ENCODE assay signal across 8 cellular contexts in genomic region chr13:73058741-73059459, GRCh38. TPM values are rescaled to one million over a fixed set of nuclear protein-coding genes. Genes with fewer than 3 reads are reported as not detected.
DNase-seq lines count a peak whose midpoint lies in the region; ATAC-seq, FAIRE-seq and TF ChIP-seq lines count a peak whose summit lies in the region.

Gene KLF5 (plus strand): TSS chr13:73059005. CDS start chr13:73059328, 323 bp downstream.

- H4K20me1 ChIP-seq in HepG2 (ENCODE audit: insufficient read depth, low read length), result no peaks in the 10 kb centered on the region

- DNase-seq in BJ (ENCODE audit: low read depth), result peak; percentile 74
- DNase-seq in GM19238 (ENCODE audit: insufficient read length, low spot score), result peak; percentile 96
- peak; percentile 82 for DNase-seq in NCI-H510A treated with DMSO at 0.1 percent for 48 hours (lab: John Stamatoyannopoulos, UW)
- peak; percentile 99 for DNase-seq in activated CD4-positive, alpha-beta T cell treated with anti-CD3 and anti-CD28 coated beads, Interleukin-2, amount 10 ng/mL, durations not matched to agents 24 days and 14 days
- peak; percentile 93 for DNase-seq in dedifferentiated amniotic fluid mesenchymal stem cell (ENCODE audit: extremely low spot score)
- DNase-seq in HepG2 (ENCODE audit: low spot score), result peak; percentile 85
- DNase-seq in stimulated activated CD4-positive, alpha-beta T cell treated with anti-CD3 and anti-CD28 coated beads, Interleukin-2, amount 100 ng/mL, for 48 hours, result peak; percentile 94 to 95

- H3K27me3 Mint-ChIP-seq in activated CD4-positive, alpha-beta T cell treated with anti-CD3 and anti-CD28 coated beads, Interleukin-2, amount 10 ng/mL, durations not matched to agents 24 days and 14 days, result peaks cover 49% of the 10 kb centered on the region

- TSS peak; percentile 51 for BruUV-seq in HepG2 (replicated peaks; lab: Mats Ljungman, UMichigan)

- intact Hi-C loops in activated CD4-positive, alpha-beta T cell treated with anti-CD3 and anti-CD28 coated beads, Interleukin-2, amount 10 ng/mL, durations not matched to agents 24 days and 14 days (cut with micrococcal nuclease), result loop anchor here (1.0 to 5.0 kb wide), 7 partner anchors 220 to 1228 kb away; partner anchors contain the start of genes BORA, KLF12, MZT1 and PIBF1
- intact Hi-C loops in HepG2 (cut with micrococcal nuclease; ENCODE audit: unreplicated experiment), result loop anchor here (1.0 to 5.0 kb wide), 4 partner anchors 152 to 649 kb away; no protein-coding TSS in a partner anchor

- no peak for TF ChIP-seq CTCF in BJ (IDR thresholded peaks at IDR 0.05; ENCODE audit: insufficient read depth, low read depth, low read length)
- TF ChIP-seq CTCF in HepG2 (CRISPR knock-in tag; IDR thresholded peaks at IDR 0.05), result no peak

- H3K4me3 Mint-ChIP-seq in activated CD4-positive, alpha-beta T cell treated with anti-CD3 and anti-CD28 coated beads, Interleukin-2, amount 10 ng/mL, durations not matched to agents 24 days and 14 days, result peak within 1 kb of the TSS; percentile 86

- no peak for TF ChIP-seq RAD21 in HepG2 (CRISPR knock-in tag; IDR thresholded peaks at IDR 0.05)

- peaks cover 2% of the 10 kb centered on the region for H3K79me2 ChIP-seq in HepG2 (ENCODE audit: insufficient read depth, low read length)

- POLR2A ChIA-PET in BJ (lab: Charles Lee) (interaction anchor here (0.5 to 0.6 kb wide), 2 partner anchors 9 to 18 kb away, joined by 3 to 4 read pairs; no protein-coding TSS in a partner anchor), HepG2 (lab: Yijun Ruan, JAX) (interaction anchor here (0.9 kb wide), 1 partner anchor 23 kb away, joined by 3 read pairs; no protein-coding TSS in a partner anchor)

- TF ChIP-seq POLR2A in HepG2 (IDR thresholded peaks at IDR 0.05; ENCODE audit: insufficient read depth in 1 of 2, low read depth in 2 of 2, low read length in 2 of 2), result peak; percentile 43 to 69; a peak in 3 of 4 replicates

- H3K27me3 ChIP-seq in BJ (ENCODE audit: control insufficient read depth, insufficient read depth, low read length) (no peaks in the 10 kb centered on the region), HepG2 (ENCODE audit: control insufficient read depth in 1 of 2, insufficient read depth in 2 of 2, low read length in 2 of 2) (peaks cover 0 to 17% of the 10 kb centered on the region in 2 experiments; a peak in 3 of 5 replicates)

- H3K4me1 Mint-ChIP-seq in activated CD4-positive, alpha-beta T cell treated with anti-CD3 and anti-CD28 coated beads, Interleukin-2, amount 10 ng/mL, durations not matched to agents 24 days and 14 days, result peaks cover 20% of the 10 kb centered on the region

- peaks cover 41% of the 10 kb centered on the region for H3K4me1 ChIP-seq in HepG2 (ENCODE audit: insufficient read depth, low read length)

- peak within 1 kb of the TSS; percentile 93 for H3K4me3 ChIP-seq in BJ (ENCODE audit: low read depth, low read length)
- H3K4me3 ChIP-seq in HepG2 (replicated peaks in 1 of 3; ENCODE audit: insufficient read depth in 1 of 3, low read depth in 2 of 3, low read length in 3 of 3), result peak within 1 kb of the TSS; percentile 73 to 87 (median 82)

- no peak within 1 kb of the TSS for H3K27ac ChIP-seq in HepG2 (ENCODE audit: extremely low read length, insufficient read depth, low read length)

- TF ChIP-seq EP300 in HepG2 (IDR thresholded peaks at IDR 0.05; ENCODE audit: low read depth in 2 of 2, low read length in 2 of 2), result no peak
- no peak for TF ChIP-seq EP300 in HepG2 (CRISPR knock-in tag; IDR thresholded peaks at IDR 0.05; ENCODE audit: borderline replicate concordance)

- no peaks in the 10 kb centered on the region for H3K9me3 Mint-ChIP-seq in activated CD4-positive, alpha-beta T cell treated with anti-CD3 and anti-CD28 coated beads, Interleukin-2, amount 10 ng/mL, durations not matched to agents 24 days and 14 days

- 0% methylated on average over 15 of the region's 93 CpGs for WGBS in HepG2 (ENCODE audit: low lambda C conversion rate)

- no peak for FAIRE-seq in HepG2 (lab: Jason Lieb, UNC)

- peak within 1 kb of the TSS; percentile 83 for H3K27ac Mint-ChIP-seq in activated CD4-positive, alpha-beta T cell treated with anti-CD3 and anti-CD28 coated beads, Interleukin-2, amount 10 ng/mL, durations not matched to agents 24 days and 14 days

- H3K36me3 ChIP-seq in BJ (ENCODE audit: control insufficient read depth, insufficient read depth, low read length) (peaks cover 7% of the 10 kb centered on the region), HepG2 (replicated peaks in 1 of 2; ENCODE audit: control insufficient read depth in 1 of 2, insufficient read depth in 2 of 2, low read length in 2 of 2) (peaks cover 3 to 7% of the 10 kb centered on the region in 2 experiments; a peak in 3 of 5 replicates)

- peak within 1 kb of the TSS; percentile 83 for H3K4me2 ChIP-seq in HepG2 (ENCODE audit: low read depth, low read length)

- no peaks in the 10 kb centered on the region for H3K36me3 Mint-ChIP-seq in activated CD4-positive, alpha-beta T cell treated with anti-CD3 and anti-CD28 coated beads, Interleukin-2, amount 10 ng/mL, durations not matched to agents 24 days and 14 days (ENCODE audit: low read depth)

- ATAC-seq in HG03432 (IDR thresholded peaks at IDR 0.05; ENCODE audit: unreplicated experiment) (peak; percentile 98), HepG2 (peak; percentile 98)

- H3K9ac ChIP-seq in HepG2 (ENCODE audit: insufficient read depth, low read depth, low read length), result peak within 1 kb of the TSS; percentile 70

- CTCF ChIA-PET in BJ (lab: Yijun Ruan, JAX) (interaction anchor here (0.7 to 1.3 kb wide), 6 partner anchors 13 to 722 kb away, joined by 3 to 5 read pairs (median 3); no protein-coding TSS in a partner anchor), HepG2 (lab: Yijun Ruan, JAX; ENCODE audit: low intra/inter-chr PET ratio, low total read pairs) (no interaction called here)

- peak within 1 kb of the TSS; percentile 36 for H2AFZ ChIP-seq in HepG2 (ENCODE audit: low read length)

- H3K9me3 ChIP-seq in HepG2 (ENCODE audit: low read length), result no peaks in the 10 kb centered on the region

- in situ Hi-C loops in HepG2 (cut with HindIII; ENCODE audit: extremely low pct_ligation_motif_present, low pct_unique_long_range_greater_than_20kb), result loop anchor here (25.0 kb wide), 1 partner anchor 353 kb away; no protein-coding TSS in a partner anchor

RNA-seq across cellular contexts. Expression of gene KLF5, which starts in this region (rescaled TPM):
- polyA plus RNA-seq in BJ (2011; rRNA removed) (26.7 and 27.5 TPM in 2 replicates), HepG2 (2011; rRNA removed) (7.1 and 9.2 TPM in 2 replicates)
- 13.9 and 34.7 TPM in 2 replicates for polyA minus RNA-seq in BJ (2011; rRNA and poly(A)+ RNA removed)
- 2.0 and 2.8 TPM in 2 replicates for total RNA-seq in activated CD4-positive, alpha-beta T cell treated with anti-CD3 and anti-CD28 coated beads, Interleukin-2, amount 10 ng/mL, durations not matched to agents 24 days and 14 days
- 0.52 and 1.7 TPM in 2 replicates for total RNA-seq in HepG2 (2016; rRNA removed; fragmentation: Illumina TruSeq; extraction: Trizol)
- 0.09 and 0.20 TPM in 2 replicates for total RNA-seq in HepG2 (2016; cell fraction: cytosol; rRNA removed; fragmentation: Illumina TruSeq; extraction: Trizol; ENCODE audit: low read depth)
- total RNA-seq in HepG2 (2016; cell fraction: insoluble cytoplasmic fraction; rRNA removed; fragmentation: Illumina TruSeq; extraction: Trizol), result 0.58 and 1.3 TPM in 2 replicates
- total RNA-seq in HepG2 (2016; cell fraction: membrane; rRNA removed; fragmentation: Illumina TruSeq; extraction: Trizol), result 0.46 and 0.62 TPM in 2 replicates
- 0.66 and 1.5 TPM in 2 replicates for total RNA-seq in HepG2 (2016; cell fraction: nucleus; rRNA removed; fragmentation: Illumina TruSeq; extraction: Trizol)
- 5.3 and 6.9 TPM in 2 replicates for polyA plus RNA-seq in HepG2 (2011; cell fraction: cytosol; rRNA removed)
- 4.8 and 5.5 TPM in 2 replicates for polyA plus RNA-seq in HepG2 (2011; cell fraction: nucleus; rRNA removed)
- polyA plus RNA-seq in HepG2 (2012), result 2.4 and 5.3 TPM in 2 replicates
- polyA plus RNA-seq in HepG2 (2016; cell fraction: cytosol; fragmentation: Illumina TruSeq; extraction: Trizol; ENCODE audit: low read depth), result 0.11 and 0.15 TPM in 2 replicates
- 1.6 and 2.0 TPM in 2 replicates for polyA plus RNA-seq in HepG2 (2016; cell fraction: insoluble cytoplasmic fraction; fragmentation: Illumina TruSeq; extraction: Trizol; ENCODE audit: low read depth)
- polyA plus RNA-seq in HepG2 (2016; cell fraction: membrane; fragmentation: Illumina TruSeq; extraction: Trizol; ENCODE audit: low read depth), result 0.45 and 0.58 TPM in 2 replicates
- polyA plus RNA-seq in HepG2 (2016; cell fraction: nucleus; fragmentation: Illumina TruSeq; extraction: Trizol; ENCODE audit: insufficient read depth, low read depth), result 1.8 and 2.4 TPM in 2 replicates
- polyA minus RNA-seq in HepG2 (2011; rRNA and poly(A)+ RNA removed; ENCODE audit: low replicate concordance), result 14.3 and 611 TPM in 2 replicates
- 3.6 and 4.0 TPM in 2 replicates for polyA minus RNA-seq in HepG2 (2011; cell fraction: cytosol; rRNA and poly(A)+ RNA removed)
- polyA minus RNA-seq in HepG2 (2011; cell fraction: nucleus; rRNA and poly(A)+ RNA removed), result 6.2 and 7.8 TPM in 2 replicates
